ENCODE assay signal across 14 cellular contexts in the genomic region with DNA sequence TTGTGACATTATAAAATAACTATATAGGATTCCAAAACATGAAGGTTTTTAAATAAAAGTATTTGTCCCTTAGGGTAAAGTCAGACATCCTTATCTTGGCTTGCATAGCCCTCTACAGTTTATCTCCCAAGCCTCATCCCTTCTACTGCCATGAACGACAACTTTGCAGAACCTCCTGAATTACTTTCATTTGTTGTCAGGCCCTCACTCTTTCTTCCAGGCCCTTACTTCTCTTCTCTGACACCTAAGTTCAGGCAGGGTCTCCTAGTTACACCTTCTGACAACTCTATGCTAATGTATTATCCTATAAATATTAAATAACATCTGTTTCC.
DNase-seq lines count a peak whose midpoint lies in the region; ATAC-seq, FAIRE-seq and TF ChIP-seq lines count a peak whose summit lies in the region.
"Had no signal": no experiment of that assay in that cellular context is flagged by ENCODE, and none has a peak within 500 bp of the region (broad histone marks: within the 10 kb centered on the region; RNA-seq: fewer than 3 reads in every experiment).

No MANE protein-coding gene starts in this region.

- no peak overlapping the region for H3K27ac ChIP-seq in CD8-positive, alpha-beta memory T cell (ENCODE audit: low read depth, low read length)
- H3K27ac ChIP-seq in KOPT-K1 (ENCODE audit: low read depth, low read length, poor library complexity, severe bottlenecking), result peak overlapping the region; percentile 50
- no peak overlapping the region for H3K27ac ChIP-seq in GM12878 (ENCODE audit: control insufficient read depth, insufficient read depth)
- H3K27ac ChIP-seq in transverse colon, result peak overlapping the region in 1 of 4 donors; percentile 6
- H3K27ac ChIP-seq: parathyroid adenoma, sigmoid colon had no signal

- SMC1A ChIA-PET in GM12878 (lab: Charles Lee; ENCODE audit: uncharacterized antibody, unreplicated experiment), result interaction anchor here (0.8 to 4.4 kb wide), 23 partner anchors 9 to 164 kb away, joined by 3 to 43 read pairs (median 6); partner anchors contain the start of gene RAP1B

- no peaks in the 10 kb centered on the region for H3K36me3 ChIP-seq in CD8-positive, alpha-beta memory T cell (ENCODE audit: insufficient read depth, low read length)
- no peaks in the 10 kb centered on the region for H3K36me3 ChIP-seq in KOPT-K1 (ENCODE audit: insufficient read depth, low read length)
- no peaks in the 10 kb centered on the region for H3K36me3 ChIP-seq in GM12878 (ENCODE audit: control insufficient read depth in 2 of 2, insufficient read depth in 2 of 2, low read length in 1 of 2)
- H3K36me3 ChIP-seq in transverse colon, result no peaks in the 10 kb centered on the region
- H3K36me3 ChIP-seq: esophagus squamous epithelium, sigmoid colon had no signal

- POLR2A ChIA-PET in CD8-positive, alpha-beta memory T cell (lab: Charles Lee), result interaction anchor here (1.3 kb wide), 1 partner anchor 163 kb away, joined by 6 read pairs; the partner anchor contains the start of gene RAP1B
- POLR2A ChIA-PET in GM12878 (lab: Charles Lee), result interaction anchor here (0.9 to 2.1 kb wide), 6 partner anchors 8 to 185 kb away, joined by 3 to 17 read pairs (median 6); no protein-coding TSS in a partner anchor
- POLR2A ChIA-PET in activated CD8-positive, alpha-beta T cell treated with anti-CD3 and anti-CD28 coated beads, Interleukin-2, amount 10 ng/mL, durations not matched to agents 7 days and 5 days (lab: Charles Lee), result no interaction called here

- H3K4me2 ChIP-seq in GM12878 (ENCODE audit: control insufficient read depth, insufficient read depth), result peak overlapping the region; percentile 39; the same call in 1 of the 2 replicates

- no peak for TF ChIP-seq POLR2A in GM12878 (IDR thresholded peaks at IDR 0.05; ENCODE audit: low read depth, low read length)
- no peak for TF ChIP-seq POLR2A in transverse colon (IDR thresholded peaks at IDR 0.05)

- no peak for TF ChIP-seq RAD21 in GM12878 (IDR thresholded peaks at IDR 0.05; ENCODE audit: insufficient read depth, low read depth, low read length)

- H3K9me3 ChIP-seq in CD8-positive, alpha-beta memory T cell (ENCODE audit: low read length), result no peaks in the 10 kb centered on the region
- H3K9me3 ChIP-seq in KOPT-K1 (ENCODE audit: insufficient read depth, low read length, poor library complexity, severe bottlenecking) (peaks cover 13% of the 10 kb centered on the region), GM12878 (replicated peaks; ENCODE audit: control insufficient read depth, insufficient read depth, low read length) (no peaks in the 10 kb centered on the region; the same call in 2 of the 3 replicates), transverse colon (no peaks in the 10 kb centered on the region)

- H3K9me3 Mint-ChIP-seq in CD8-positive, alpha-beta memory T cell, result peaks cover 0 to 7% (median 4%) of the 10 kb centered on the region in 5 donors
- H3K9me3 Mint-ChIP-seq in nephron progenitor cell, result peaks cover 29% of the 10 kb centered on the region
- peaks cover 20% of the 10 kb centered on the region for H3K9me3 Mint-ChIP-seq in activated CD8-positive, alpha-beta T cell treated with anti-CD3 and anti-CD28 coated beads, Interleukin-2, amount 10 ng/mL, durations not matched to agents 7 days and 5 days (ENCODE audit: insufficient read depth)

- H3K27ac Mint-ChIP-seq in CD8-positive, alpha-beta memory T cell, result peak overlapping the region in 5 of 8 donors; percentile 4 to 86 (median 79)
- peak overlapping the region; percentile 5 for H3K27ac Mint-ChIP-seq in nephron progenitor cell
- H3K27ac Mint-ChIP-seq in activated CD8-positive, alpha-beta T cell treated with anti-CD3 and anti-CD28 coated beads, Interleukin-2, amount 10 ng/mL, durations not matched to agents 7 days and 5 days, result no peak overlapping the region
- H3K27ac Mint-ChIP-seq: activated T-helper 2 cell treated with anti-CD3 and anti-CD28 coated beads, Interferon-gamma antibody, Interleukin-2, Interleukin-4, amounts not matched to agents 10 μg/mL and 5 μg/mL and 100 μg/mL, durations not matched to agents 14 hours and 24 hours and 36 hours had no signal

- H4K20me1 ChIP-seq in GM12878 (ENCODE audit: control insufficient read depth, insufficient read depth), result no peaks in the 10 kb centered on the region

- H3K4me3 Mint-ChIP-seq in CD8-positive, alpha-beta memory T cell, result peak overlapping the region in 4 of 7 donors; percentile 64 to 74 (median 68)
- H3K4me3 Mint-ChIP-seq in nephron progenitor cell, result no peak overlapping the region
- H3K4me3 Mint-ChIP-seq in activated CD8-positive, alpha-beta T cell treated with anti-CD3 and anti-CD28 coated beads, Interleukin-2, amount 10 ng/mL, durations not matched to agents 7 days and 5 days, result no peak overlapping the region

- H3K79me2 ChIP-seq in GM12878 (ENCODE audit: control insufficient read depth, insufficient read depth, low read length), result no peaks in the 10 kb centered on the region; the same call in 1 of the 2 replicates
- H3K79me2 ChIP-seq: parathyroid adenoma had no signal

- H3K4me1 Mint-ChIP-seq in CD8-positive, alpha-beta memory T cell, result peaks cover 80 to 90% (median 83%) of the 10 kb centered on the region in 3 donors
- peaks cover 24% of the 10 kb centered on the region for H3K4me1 Mint-ChIP-seq in nephron progenitor cell
- peaks cover 75% of the 10 kb centered on the region for H3K4me1 Mint-ChIP-seq in activated CD8-positive, alpha-beta T cell treated with anti-CD3 and anti-CD28 coated beads, Interleukin-2, amount 10 ng/mL, durations not matched to agents 7 days and 5 days (ENCODE audit: low read depth)

- H3K27me3 ChIP-seq in CD8-positive, alpha-beta memory T cell (ENCODE audit: insufficient read depth, low read length, poor library complexity, severe bottlenecking), result no peaks in the 10 kb centered on the region
- H3K27me3 ChIP-seq in GM12878 (replicated peaks in 1 of 2; ENCODE audit: control insufficient read depth in 2 of 2, insufficient read depth in 2 of 2, low read length in 1 of 2) (no peaks in the 10 kb centered on the region), transverse colon (no peaks in the 10 kb centered on the region)
- H3K27me3 ChIP-seq: esophagus squamous epithelium, sigmoid colon had no signal

- TF ChIP-seq CTCF in GM12878 (IDR thresholded peaks at IDR 0.05 in 2 of 3, conservative IDR thresholded peaks at IDR 0.05 in 1 of 3; ENCODE audit: control insufficient read depth in 2 of 3, extremely low read depth in 1 of 3, insufficient read depth in 1 of 3, low read depth in 3 of 3, low read length in 3 of 3), result no peak
- no peak for TF ChIP-seq CTCF in nephron progenitor cell (IDR thresholded peaks at IDR 0.05)
- TF ChIP-seq CTCF in transverse colon (IDR thresholded peaks at IDR 0.05), result no peak

- peaks cover 61% of the 10 kb centered on the region for H3K4me1 ChIP-seq in CD8-positive, alpha-beta memory T cell (ENCODE audit: insufficient read depth, low read length)
- H3K4me1 ChIP-seq in GM12878 (ENCODE audit: control insufficient read depth, insufficient read depth, low read length) (peaks cover 21% of the 10 kb centered on the region), transverse colon (peaks cover 18 to 45% (median 24%) of the 10 kb centered on the region in 4 donors)

- CTCF ChIA-PET in CD8-positive, alpha-beta memory T cell (lab: Charles Lee), result interaction anchor here (1.4 kb wide), 1 partner anchor 360 kb away, joined by 3 read pairs; the partner anchor contains the start of gene MDM2
- CTCF ChIA-PET in GM12878 (lab: Yijun Ruan, JAX), result interaction anchor here (1.0 to 2.1 kb wide), 5 partner anchors 33 to 88 kb away, joined by 3 to 15 read pairs (median 6); no protein-coding TSS in a partner anchor
- CTCF ChIA-PET in activated CD8-positive, alpha-beta T cell treated with anti-CD3 and anti-CD28 coated beads, Interleukin-2, amount 10 ng/mL, durations not matched to agents 7 days and 5 days (lab: Charles Lee), result interaction anchor here (1.1 kb wide), 1 partner anchor 15 kb away, joined by 3 read pairs; no protein-coding TSS in a partner anchor

- TF ChIP-seq EP300 in GM12878 (IDR thresholded peaks at IDR 0.05; ENCODE audit: borderline replicate concordance in 1 of 2, control insufficient read depth in 1 of 2, low read depth in 2 of 2, low read length in 2 of 2) (no peak), transverse colon (IDR thresholded peaks at IDR 0.05; ENCODE audit: low read depth) (no peak)

- WGBS in GM12878 (ENCODE audit: insufficient coverage, insufficient replicate concordance, low lambda C conversion rate, missing lambda C conversion rate), result 0% methylated on average over 1 of the region's 1 CpG
- WGBS in transverse colon (ENCODE audit: low coverage in 1 of 2), 2 donors, result 67 to 89% methylated on average over 1 of the region's 1 CpG

- intact Hi-C loops in GM12878 (cut with micrococcal nuclease; ENCODE audit: unreplicated experiment), result loop anchor here (5.0 kb wide), 1 partner anchor 165 kb away; the partner anchor contains the start of gene RAP1B
- intact Hi-C loops in transverse colon (cut with DNase I; ENCODE audit: low total_unique reads), result no loop called here

- no peak overlapping the region for H3K9ac ChIP-seq in GM12878 (ENCODE audit: control insufficient read depth, insufficient read depth, low read length)
- H3K9ac ChIP-seq: parathyroid adenoma had no signal

- H3K4me3 ChIP-seq in CD8-positive, alpha-beta memory T cell (ENCODE audit: low read length), result no peak overlapping the region
- H3K4me3 ChIP-seq in GM12878 (no peak overlapping the region), transverse colon (no peak overlapping the region)
- H3K4me3 ChIP-seq: esophagus squamous epithelium, sigmoid colon had no signal

- DNase-seq in CD8-positive, alpha-beta memory T cell, result no peak
- DNase-seq in GM12878 (ENCODE audit: low read depth, low spot score), result no peak
- no peak for DNase-seq in nephron progenitor cell
- DNase-seq in transverse colon, result no peak
- no peak for DNase-seq in activated CD8-positive, alpha-beta T cell treated with anti-CD3 and anti-CD28 coated beads, Interleukin-2, amount 10 ng/mL, durations not matched to agents 7 days and 5 days
- DNase-seq: effector CD4-positive, alpha-beta T cell; esophagus squamous epithelium; NCI-H1436 treated with DMSO at 0.1 percent for 48 hours; sigmoid colon; stimulated activated CD4-positive, alpha-beta T cell treated with anti-CD3 and anti-CD28 coated beads, Interleukin-1b, Interleukin-23, amount 100 ng/mL, for 48 hours had no signal

- H3K27me3 Mint-ChIP-seq in CD8-positive, alpha-beta memory T cell, result no peaks in the 10 kb centered on the region
- H3K27me3 Mint-ChIP-seq in nephron progenitor cell (ENCODE audit: low read depth, poor library complexity), result peaks cover 6% of the 10 kb centered on the region
- no peaks in the 10 kb centered on the region for H3K27me3 Mint-ChIP-seq in activated CD8-positive, alpha-beta T cell treated with anti-CD3 and anti-CD28 coated beads, Interleukin-2, amount 10 ng/mL, durations not matched to agents 7 days and 5 days (ENCODE audit: low read depth)

- BruUV-seq in GM12878 (replicated peaks; lab: Mats Ljungman, UMichigan), result no TSS peak

- no peak for ATAC-seq in GM12878
- ATAC-seq in GM18861 (IDR thresholded peaks at IDR 0.05; ENCODE audit: unreplicated experiment), result no peak
- no peak for ATAC-seq in activated CD8-positive, alpha-beta T cell treated with anti-CD3 and anti-CD28 coated beads, Interleukin-2, amount 10 ng/mL, durations not matched to agents 7 days and 5 days

- in situ Hi-C loops in GM12878 (cut with MboI), result no loop called here
- in situ Hi-C loops in transverse colon (cut with MboI; ENCODE audit: low pct_ligation_motif_present in 1 of 4, low pct_unique_long_range_greater_than_20kb in 1 of 4, low sequenced_read_pairs in 3 of 4), result loop anchor here in 1 of 4 donors (10.0 kb wide), 1 partner anchor 73 kb away; no protein-coding TSS in a partner anchor

- peaks cover 5 to 13% (median 8%) of the 10 kb centered on the region in 3 donors for H3K36me3 Mint-ChIP-seq in CD8-positive, alpha-beta memory T cell
- H3K36me3 Mint-ChIP-seq in nephron progenitor cell (ENCODE audit: low read depth), result peaks cover 9% of the 10 kb centered on the region
- peaks cover 17% of the 10 kb centered on the region for H3K36me3 Mint-ChIP-seq in activated CD8-positive, alpha-beta T cell treated with anti-CD3 and anti-CD28 coated beads, Interleukin-2, amount 10 ng/mL, durations not matched to agents 7 days and 5 days (ENCODE audit: low read depth)

- RAD21 ChIA-PET in GM12878 (lab: Charles Lee; ENCODE audit: unreplicated experiment), result interaction anchor here (1.3 to 8.7 kb wide), 10 partner anchors 8 to 201 kb away, joined by 3 to 93 read pairs (median 17); no protein-coding TSS in a partner anchor

- no peak overlapping the region for H2AFZ ChIP-seq in GM12878 (ENCODE audit: control insufficient read depth, low read depth, low read length)
- H2AFZ ChIP-seq: parathyroid adenoma had no signal

- no peak for FAIRE-seq in GM12878 (lab: Jason Lieb, UNC)

Comparison
In these comparisons a context has a peak if more than half of its experiments do, and no peak if none do; other contexts are left out.
1. H3K4me3 Mint-ChIP-seq: peak in CD8-positive, alpha-beta memory T cell (4 of 7); none in nephron progenitor cell (single experiment) and activated CD8-positive, alpha-beta T cell treated with anti-CD3 and anti-CD28 coated beads, Interleukin-2, amount 10 ng/mL, durations not matched to agents 7 days and 5 days (single experiment).